In the genomic region with DNA sequence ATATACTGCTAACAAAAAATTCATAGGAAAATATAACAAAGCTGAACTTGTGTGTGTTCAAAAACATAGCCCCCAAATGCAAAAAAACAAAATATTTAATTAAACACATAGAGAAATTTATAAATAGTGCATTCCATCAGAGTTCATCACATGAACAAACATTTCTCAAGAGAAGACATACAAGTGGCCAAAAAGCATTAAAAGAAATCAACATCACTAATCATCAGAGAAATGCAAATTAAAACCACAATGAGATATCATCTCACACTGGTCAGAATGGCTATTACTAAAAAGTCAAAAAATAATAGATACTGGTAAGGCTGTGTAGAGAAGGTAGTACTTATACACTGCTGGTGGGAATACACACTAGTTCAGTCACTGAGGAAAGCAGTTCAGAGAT, we compare ENCODE assay signal across 21 cellular contexts. TPM values are rescaled to one million over a fixed set of nuclear protein-coding genes. Genes with fewer than 3 reads are reported as not detected.
A peak's percentile ranks its signal among the peaks of the same experiment; 100 is the strongest.
DNase-seq lines count a peak whose midpoint lies in the region; ATAC-seq and TF ChIP-seq lines count a peak whose summit lies in the region.
"Had no signal": no experiment of that assay in that cellular context is flagged by ENCODE, and none has a peak within 500 bp of the region (broad histone marks: within the 10 kb centered on the region; RNA-seq: fewer than 3 reads in every experiment).

No MANE protein-coding gene starts in this region.

- no peak overlapping the region for H3K9ac ChIP-seq in IMR-90 (ENCODE audit: low read depth, low read length)
- H3K9ac ChIP-seq: BLaER1 had no signal

- TF ChIP-seq POLR2A in IMR-90 (IDR thresholded peaks at IDR 0.05; ENCODE audit: low read depth, low read length), result no peak

- POLR2A ChIA-PET in IMR-90 (lab: Charles Lee; ENCODE audit: unreplicated experiment), result no interaction called here

- H4K91ac ChIP-seq in IMR-90 (ENCODE audit: insufficient read depth, low read depth, low read length), result no peak overlapping the region

- no peak overlapping the region for H2AK9ac ChIP-seq in IMR-90 (replicated peaks; ENCODE audit: low read depth, low read length, poor library complexity)

- no peak overlapping the region for H2BK20ac ChIP-seq in IMR-90 (ENCODE audit: low read depth, low read length)

- no TSS peak for BruUV-seq in IMR-90 (replicated peaks; lab: Mats Ljungman, UMichigan)

- no peaks in the 10 kb centered on the region for H3K9me1 ChIP-seq in IMR-90 (ENCODE audit: insufficient read depth, low read length)

- H2BK5ac ChIP-seq in IMR-90 (ENCODE audit: low read depth, low read length, poor library complexity, severe bottlenecking), result peak overlapping the region; percentile 1

- CTCF ChIA-PET in IMR-90 (lab: Yijun Ruan, JAX), result no interaction called here

- H4K8ac ChIP-seq in IMR-90 (ENCODE audit: low read depth in 2 of 2, low read length in 2 of 2), result no peak overlapping the region

- H3K56ac ChIP-seq in IMR-90 (ENCODE audit: extremely low read depth, insufficient read depth, low read length), result no peak overlapping the region

- H3K36me3 ChIP-seq in IMR-90 (ENCODE audit: control insufficient read depth, insufficient read depth, low read length), result no peaks in the 10 kb centered on the region
- H3K36me3 ChIP-seq: BLaER1 had no signal

- H3K27me3 ChIP-seq in IMR-90 (ENCODE audit: control insufficient read depth, insufficient read depth, low read length), result no peaks in the 10 kb centered on the region
- H3K27me3 ChIP-seq: BLaER1 had no signal

- no peak overlapping the region for H2BK15ac ChIP-seq in IMR-90 (ENCODE audit: low read depth, low read length)

- no peak overlapping the region for H3K18ac ChIP-seq in IMR-90 (ENCODE audit: low read depth, low read length)

- no peak overlapping the region for H4K5ac ChIP-seq in IMR-90 (ENCODE audit: low read depth, low read length)

- ATAC-seq in IMR-90 (ENCODE audit: low read depth), result peak; percentile 54
- ATAC-seq: A549, GM12878 had no signal

- in situ Hi-C loops in IMR-90 (cut with MboI; ENCODE audit: low sequenced_read_pairs), result no loop called here

- no peaks in the 10 kb centered on the region for H3K79me1 ChIP-seq in IMR-90 (ENCODE audit: low read depth in 1 of 2, low read length in 2 of 2)

- H3K4me2 ChIP-seq in IMR-90 (ENCODE audit: low read depth, low read length), result no peak overlapping the region
- H3K4me2 ChIP-seq: A549, BLaER1 had no signal

- peaks cover 3% of the 10 kb centered on the region; the same call in 1 of the 2 replicates for H3K9me3 ChIP-seq in IMR-90 (ENCODE audit: control insufficient read depth, insufficient read depth, low read length)
- H3K9me3 ChIP-seq: A549, BLaER1 had no signal

- H3K4me3 ChIP-seq in IMR-90 (ENCODE audit: insufficient read depth, low read depth, low read length) (no peak overlapping the region), fibroblast of villous mesenchyme (ENCODE audit: low read depth, low read length) (no peak overlapping the region)
- H3K4me3 ChIP-seq: A549, BLaER1, GM12878 had no signal

- TF ChIP-seq RAD21 in IMR-90 (IDR thresholded peaks at IDR 0.05; ENCODE audit: low read length), result no peak

- H3K27ac ChIP-seq in IMR-90 (ENCODE audit: insufficient read depth, low read length), result no peak overlapping the region
- H3K27ac ChIP-seq: 22Rv1, A549, BLaER1 had no signal

- dilution Hi-C loops in IMR-90 (cut with HindIII; ENCODE audit: low sequenced_read_pairs, unreplicated experiment), result no loop called here

- H2BK120ac ChIP-seq in IMR-90 (ENCODE audit: low read depth, low read length), result no peak overlapping the region

- no peak overlapping the region for H3K4ac ChIP-seq in IMR-90 (ENCODE audit: low read depth, low read length)

- no peak overlapping the region for H2AK5ac ChIP-seq in IMR-90 (ENCODE audit: low read depth, low read length)

- no peaks in the 10 kb centered on the region for H4K20me1 ChIP-seq in IMR-90 (ENCODE audit: insufficient read depth, low read length)
- H4K20me1 ChIP-seq: BLaER1 had no signal

- no peak overlapping the region for H3K14ac ChIP-seq in IMR-90 (replicated peaks; ENCODE audit: low read depth, low read length)

- H3K23ac ChIP-seq in IMR-90 (ENCODE audit: low read depth, low read length), result no peak overlapping the region

- TF ChIP-seq CTCF in IMR-90 (conservative IDR thresholded peaks at IDR 0.05; ENCODE audit: low read depth, low read length) (no peak), fibroblast of villous mesenchyme (IDR thresholded peaks at IDR 0.05; ENCODE audit: insufficient read depth, low read depth, low read length) (no peak)

- H2AFZ ChIP-seq in IMR-90 (replicated peaks; ENCODE audit: low read length, poor library complexity), result no peak overlapping the region

- H3K4me1 ChIP-seq in IMR-90 (ENCODE audit: control insufficient read depth, insufficient read depth, low read length), result peaks cover 3% of the 10 kb centered on the region; the same call in 1 of the 2 replicates
- H3K4me1 ChIP-seq: BLaER1 had no signal

- intact Hi-C loops in IMR-90 (cut with micrococcal nuclease), result no loop called here

- peak; percentile 50 for DNase-seq in EH (ENCODE audit: low read depth)
- DNase-seq in IMR-90, result no peak
- peak; percentile 56 for DNase-seq in fibroblast of villous mesenchyme (ENCODE audit: low read depth)
- no peak for DNase-seq in GDM1 (lab: John Stamatoyannopoulos, UW)
- DNase-seq in amniotic stem cell (lab: John Stamatoyannopoulos, UW), result no peak
- DNase-seq: AML-193; C1 segment of cervical spinal cord; CD4-positive, alpha-beta memory T cell; CD4-positive, CD25-positive, alpha-beta regulatory T cell; CD8-positive, alpha-beta memory T cell; COR-L47; DMS 273 treated with DMSO at 0.1 percent for 48 hours; DMS153; DMS53; DMS79; DND-41 had no signal

TF ChIP-seq in IMR-90, 13 proteins besides CTCF, POLR2A, EP300 and RAD21:
- TF ChIP-seq MAZ (IDR thresholded peaks at IDR 0.05; ENCODE audit: borderline replicate concordance, low read depth, low read length), result no peak
- no peak for TF ChIP-seq MXI1 (IDR thresholded peaks at IDR 0.05; ENCODE audit: borderline replicate concordance, low read depth, low read length)
- TF ChIP-seq MAFK (IDR thresholded peaks at IDR 0.05; ENCODE audit: low read depth, low read length), result no peak
- TF ChIP-seq, protein P1, sequence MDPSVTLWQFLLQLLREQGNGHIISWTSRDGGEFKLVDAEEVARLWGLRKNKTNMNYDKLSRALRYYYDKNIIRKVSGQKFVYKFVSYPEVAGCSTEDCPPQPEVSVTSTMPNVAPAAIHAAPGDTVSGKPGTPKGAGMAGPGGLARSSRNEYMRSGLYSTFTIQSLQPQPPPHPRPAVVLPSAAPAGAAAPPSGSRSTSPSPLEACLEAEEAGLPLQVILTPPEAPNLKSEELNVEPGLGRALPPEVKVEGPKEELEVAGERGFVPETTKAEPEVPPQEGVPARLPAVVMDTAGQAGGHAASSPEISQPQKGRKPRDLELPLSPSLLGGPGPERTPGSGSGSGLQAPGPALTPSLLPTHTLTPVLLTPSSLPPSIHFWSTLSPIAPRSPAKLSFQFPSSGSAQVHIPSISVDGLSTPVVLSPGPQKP (IDR thresholded peaks at IDR 0.05; ENCODE audit: borderline replicate concordance, low read depth, low read length), result no peak
- no peak for TF ChIP-seq NFE2L2 (IDR thresholded peaks at IDR 0.05; ENCODE audit: low read depth, low read length)

RNA-seq across cellular contexts. Expression of gene ADGRG6, which starts 39.6 kb away (rescaled TPM):
- 20.3 and 22.5 TPM in 2 replicates for total RNA-seq in IMR-90 (2012; rRNA removed)
- polyA plus RNA-seq in IMR-90 (2012; rRNA removed), result 8.1 and 10.0 TPM in 2 replicates
- polyA plus RNA-seq in IMR-90 (2012; cell fraction: cytosol; rRNA removed), result 2.0 and 2.2 TPM in 2 replicates
- polyA plus RNA-seq in IMR-90 (2012; cell fraction: nucleus; rRNA removed; ENCODE audit: low replicate concordance), result 3.2 and 16.3 TPM in 2 replicates
- total RNA-seq in fibroblast of villous mesenchyme, result 33.2 and 153 TPM in 2 replicates
- total RNA-seq: B cell had no signal
- polyA plus RNA-seq: CD4-positive, alpha-beta memory T cell; CD4-positive, CD25-positive, alpha-beta regulatory T cell; CD8-positive, alpha-beta memory T cell had no signal

Comparison
In these comparisons a context has a peak if more than half of its experiments do, and no peak if none do; other contexts are left out.
1. DNase-seq: peak in EH (single experiment) and fibroblast of villous mesenchyme (single experiment); none in IMR-90 (single experiment), GDM1 (single experiment) and amniotic stem cell (single experiment).